Comparison of ENCODE assay signal across 1 cellular context in the genomic region with DNA sequence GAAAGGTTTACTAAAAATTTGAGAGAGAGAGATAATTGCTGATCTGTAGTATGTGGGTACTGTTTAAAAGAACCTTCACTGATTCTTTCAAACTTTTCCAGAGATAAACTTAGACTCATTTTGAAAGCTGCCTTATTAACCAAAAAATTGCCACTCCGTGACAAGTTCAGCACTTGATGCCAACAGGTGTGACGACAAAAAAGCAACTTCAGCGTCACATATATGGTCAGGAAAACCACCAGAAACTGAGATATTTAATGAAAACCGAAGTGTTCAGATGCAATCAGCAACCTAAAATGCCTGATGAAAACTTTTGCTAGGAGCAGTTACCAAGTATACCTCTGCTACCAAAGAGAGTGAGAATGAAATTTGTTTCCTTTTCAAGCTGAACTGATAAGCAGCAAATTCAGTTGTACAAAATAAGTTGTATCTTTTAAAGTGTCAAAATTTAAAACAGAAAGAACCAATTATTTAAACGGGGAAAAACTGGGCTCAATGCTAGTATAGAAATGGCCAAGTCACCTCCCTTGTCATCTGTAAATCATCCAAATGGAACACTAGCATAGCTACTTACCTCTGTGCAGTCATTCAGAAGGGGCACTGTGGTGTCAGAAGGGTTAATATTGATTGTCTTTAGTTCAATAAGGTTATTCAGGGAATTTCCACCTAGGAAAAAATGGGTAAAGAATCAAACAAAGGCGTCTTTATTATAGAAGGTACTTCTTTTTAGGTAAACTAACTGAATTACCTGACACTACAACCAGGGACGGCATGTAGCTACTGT.
TF ChIP-seq lines count a peak whose summit lies in the region.

No MANE protein-coding gene starts in this region.

TF ChIP-seq in HepG2, 621 proteins besides CTCF, POLR2A, EP300 and RAD21 (continued from another document):
- TF ChIP-seq, protein P1, sequence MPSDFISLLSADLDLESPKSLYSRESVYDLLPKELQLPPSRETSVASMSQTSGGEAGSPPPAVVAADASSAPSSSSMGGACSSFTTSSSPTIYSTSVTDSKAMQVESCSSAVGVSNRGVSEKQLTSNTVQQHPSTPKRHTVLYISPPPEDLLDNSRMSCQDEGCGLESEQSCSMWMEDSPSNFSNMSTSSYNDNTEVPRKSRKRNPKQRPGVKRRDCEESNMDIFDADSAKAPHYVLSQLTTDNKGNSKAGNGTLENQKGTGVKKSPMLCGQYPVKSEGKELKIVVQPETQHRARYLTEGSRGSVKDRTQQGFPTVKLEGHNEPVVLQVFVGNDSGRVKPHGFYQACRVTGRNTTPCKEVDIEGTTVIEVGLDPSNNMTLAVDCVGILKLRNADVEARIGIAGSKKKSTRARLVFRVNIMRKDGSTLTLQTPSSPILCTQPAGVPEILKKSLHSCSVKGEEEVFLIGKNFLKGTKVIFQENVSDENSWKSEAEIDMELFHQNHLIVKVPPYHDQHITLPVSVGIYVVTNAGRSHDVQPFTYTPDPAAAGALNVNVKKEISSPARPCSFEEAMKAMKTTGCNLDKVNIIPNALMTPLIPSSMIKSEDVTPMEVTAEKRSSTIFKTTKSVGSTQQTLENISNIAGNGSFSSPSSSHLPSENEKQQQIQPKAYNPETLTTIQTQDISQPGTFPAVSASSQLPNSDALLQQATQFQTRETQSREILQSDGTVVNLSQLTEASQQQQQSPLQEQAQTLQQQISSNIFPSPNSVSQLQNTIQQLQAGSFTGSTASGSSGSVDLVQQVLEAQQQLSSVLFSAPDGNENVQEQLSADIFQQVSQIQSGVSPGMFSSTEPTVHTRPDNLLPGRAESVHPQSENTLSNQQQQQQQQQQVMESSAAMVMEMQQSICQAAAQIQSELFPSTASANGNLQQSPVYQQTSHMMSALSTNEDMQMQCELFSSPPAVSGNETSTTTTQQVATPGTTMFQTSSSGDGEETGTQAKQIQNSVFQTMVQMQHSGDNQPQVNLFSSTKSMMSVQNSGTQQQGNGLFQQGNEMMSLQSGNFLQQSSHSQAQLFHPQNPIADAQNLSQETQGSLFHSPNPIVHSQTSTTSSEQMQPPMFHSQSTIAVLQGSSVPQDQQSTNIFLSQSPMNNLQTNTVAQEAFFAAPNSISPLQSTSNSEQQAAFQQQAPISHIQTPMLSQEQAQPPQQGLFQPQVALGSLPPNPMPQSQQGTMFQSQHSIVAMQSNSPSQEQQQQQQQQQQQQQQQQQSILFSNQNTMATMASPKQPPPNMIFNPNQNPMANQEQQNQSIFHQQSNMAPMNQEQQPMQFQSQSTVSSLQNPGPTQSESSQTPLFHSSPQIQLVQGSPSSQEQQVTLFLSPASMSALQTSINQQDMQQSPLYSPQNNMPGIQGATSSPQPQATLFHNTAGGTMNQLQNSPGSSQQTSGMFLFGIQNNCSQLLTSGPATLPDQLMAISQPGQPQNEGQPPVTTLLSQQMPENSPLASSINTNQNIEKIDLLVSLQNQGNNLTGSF (CRISPR knock-in tag; IDR thresholded peaks at IDR 0.05), result no peak
- TF ChIP-seq, protein P2, sequence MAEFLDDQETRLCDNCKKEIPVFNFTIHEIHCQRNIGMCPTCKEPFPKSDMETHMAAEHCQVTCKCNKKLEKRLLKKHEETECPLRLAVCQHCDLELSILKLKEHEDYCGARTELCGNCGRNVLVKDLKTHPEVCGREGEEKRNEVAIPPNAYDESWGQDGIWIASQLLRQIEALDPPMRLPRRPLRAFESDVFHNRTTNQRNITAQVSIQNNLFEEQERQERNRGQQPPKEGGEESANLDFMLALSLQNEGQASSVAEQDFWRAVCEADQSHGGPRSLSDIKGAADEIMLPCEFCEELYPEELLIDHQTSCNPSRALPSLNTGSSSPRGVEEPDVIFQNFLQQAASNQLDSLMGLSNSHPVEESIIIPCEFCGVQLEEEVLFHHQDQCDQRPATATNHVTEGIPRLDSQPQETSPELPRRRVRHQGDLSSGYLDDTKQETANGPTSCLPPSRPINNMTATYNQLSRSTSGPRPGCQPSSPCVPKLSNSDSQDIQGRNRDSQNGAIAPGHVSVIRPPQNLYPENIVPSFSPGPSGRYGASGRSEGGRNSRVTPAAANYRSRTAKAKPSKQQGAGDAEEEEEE (CRISPR knock-in tag; IDR thresholded peaks at IDR 0.05; ENCODE audit: borderline replicate concordance), result no peak
- TF ChIP-seq, protein P3, sequence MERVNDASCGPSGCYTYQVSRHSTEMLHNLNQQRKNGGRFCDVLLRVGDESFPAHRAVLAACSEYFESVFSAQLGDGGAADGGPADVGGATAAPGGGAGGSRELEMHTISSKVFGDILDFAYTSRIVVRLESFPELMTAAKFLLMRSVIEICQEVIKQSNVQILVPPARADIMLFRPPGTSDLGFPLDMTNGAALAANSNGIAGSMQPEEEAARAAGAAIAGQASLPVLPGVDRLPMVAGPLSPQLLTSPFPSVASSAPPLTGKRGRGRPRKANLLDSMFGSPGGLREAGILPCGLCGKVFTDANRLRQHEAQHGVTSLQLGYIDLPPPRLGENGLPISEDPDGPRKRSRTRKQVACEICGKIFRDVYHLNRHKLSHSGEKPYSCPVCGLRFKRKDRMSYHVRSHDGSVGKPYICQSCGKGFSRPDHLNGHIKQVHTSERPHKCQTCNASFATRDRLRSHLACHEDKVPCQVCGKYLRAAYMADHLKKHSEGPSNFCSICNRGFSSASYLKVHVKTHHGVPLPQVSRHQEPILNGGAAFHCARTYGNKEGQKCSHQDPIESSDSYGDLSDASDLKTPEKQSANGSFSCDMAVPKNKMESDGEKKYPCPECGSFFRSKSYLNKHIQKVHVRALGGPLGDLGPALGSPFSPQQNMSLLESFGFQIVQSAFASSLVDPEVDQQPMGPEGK (CRISPR knock-in tag; IDR thresholded peaks at IDR 0.05), result no peak
- TF ChIP-seq ZNF468 (CRISPR knock-in tag; IDR thresholded peaks at IDR 0.05), result no peak
- no peak for TF ChIP-seq ZBTB8A (CRISPR knock-in tag; IDR thresholded peaks at IDR 0.05; ENCODE audit: borderline replicate concordance, low read depth)
- no peak for TF ChIP-seq MBNL3 (CRISPR knock-in tag; conservative IDR thresholded peaks at IDR 0.05)
